In the genomic region with DNA sequence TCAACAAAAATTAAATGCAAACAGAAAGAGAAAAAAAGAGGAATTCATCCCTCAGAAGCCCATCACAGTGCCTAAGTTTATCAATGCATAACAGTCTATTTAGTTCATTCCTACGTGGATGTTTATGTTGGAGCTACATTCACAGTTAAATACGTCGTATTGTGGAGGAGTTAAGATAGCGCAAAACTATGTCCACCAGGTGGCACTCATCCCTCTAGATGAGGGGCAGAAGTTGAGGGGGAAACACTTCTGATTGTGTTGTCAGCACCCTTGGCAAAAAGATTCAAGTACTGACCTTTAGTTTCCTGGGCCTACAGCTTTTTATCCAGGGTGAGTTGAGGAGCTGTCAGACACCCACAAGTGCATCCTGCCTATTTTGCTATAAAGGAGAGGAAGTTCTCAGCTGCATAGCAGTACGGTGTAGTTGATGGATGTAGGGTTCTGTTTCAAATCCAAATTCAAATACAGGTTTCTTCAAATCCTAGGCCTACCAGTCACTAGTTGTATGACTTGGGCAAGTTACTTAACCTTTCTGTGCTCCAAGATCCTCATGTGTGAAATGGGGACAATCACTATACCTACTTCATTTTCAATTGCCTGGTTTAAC, we compare ENCODE assay signal across 7 cellular contexts. TPM values are rescaled to one million over a fixed set of nuclear protein-coding genes. Genes with fewer than 3 reads are reported as not detected.
DNase-seq lines count a peak whose midpoint lies in the region; TF ChIP-seq lines count a peak whose summit lies in the region.

No MANE protein-coding gene starts in this region.

- no peak overlapping the region for H4K8ac ChIP-seq in neuronal stem cell (ENCODE audit: low read depth, low read length)

- no peak overlapping the region for H3K27ac ChIP-seq in HEK293 (ENCODE audit: extremely low read depth, low read depth, low read length)
- no peak overlapping the region for H3K27ac ChIP-seq in neuronal stem cell (replicated peaks; ENCODE audit: low read length)

- no peak overlapping the region for H3K14ac ChIP-seq in neuronal stem cell (ENCODE audit: low read length)

- CTCF ChIA-PET in HEK293 (lab: Yijun Ruan, JAX) = interaction anchor here (0.5 to 5.7 kb wide), 51 partner anchors 9 to 648 kb away, joined by 3 to 38 read pairs (median 3); no protein-coding TSS in a partner anchor
- CTCF ChIA-PET in activated CD4-positive, alpha-beta T cell treated with anti-CD3 and anti-CD28 coated beads, Interleukin-2, amount 10 ng/mL, durations not matched to agents 7 days and 5 days (lab: Charles Lee) = interaction anchor here (0.6 to 2.8 kb wide), 10 partner anchors 9 to 334 kb away, joined by 3 to 10 read pairs (median 3); no protein-coding TSS in a partner anchor

- no peak overlapping the region for H3K9ac ChIP-seq in neuronal stem cell (ENCODE audit: low read depth, low read length, poor library complexity)

- no peaks in the 10 kb centered on the region for H3K36me3 Mint-ChIP-seq in activated CD4-positive, alpha-beta T cell treated with anti-CD3 and anti-CD28 coated beads, Interleukin-2, amount 10 ng/mL, durations not matched to agents 7 days and 5 days (ENCODE audit: low read depth)

- H3K9me3 ChIP-seq in HEK293 (ENCODE audit: control insufficient read depth, insufficient read depth, low read depth, low read length) (no peaks in the 10 kb centered on the region), neuronal stem cell (replicated peaks in 1 of 2; ENCODE audit: control insufficient read depth in 2 of 2, insufficient read depth in 1 of 2, low read depth in 1 of 2, low read length in 2 of 2) (no peaks in the 10 kb centered on the region)

- H3K4me3 Mint-ChIP-seq in activated CD4-positive, alpha-beta T cell treated with anti-CD3 and anti-CD28 coated beads, Interleukin-2, amount 10 ng/mL, durations not matched to agents 7 days and 5 days = no peak overlapping the region

- POLR2A ChIA-PET in HEK293 (lab: Yijun Ruan, JAX) = interaction anchor here (1.3 kb wide), 1 partner anchor 28 kb away, joined by 6 read pairs; no protein-coding TSS in a partner anchor
- POLR2A ChIA-PET in activated CD4-positive, alpha-beta T cell treated with anti-CD3 and anti-CD28 coated beads, Interleukin-2, amount 10 ng/mL, durations not matched to agents 7 days and 5 days (lab: Charles Lee) = no interaction called here

- H3K18ac ChIP-seq in neuronal stem cell (ENCODE audit: low read length) = no peak overlapping the region

- no CpG with 5 or more reads among the region's 5 CpGs for WGBS in neuronal stem cell (ENCODE audit: extremely low coverage in 2 of 2, insufficient read length in 2 of 2, insufficient replicate concordance in 1 of 2), 2 donors

- no peak overlapping the region for H3K27ac Mint-ChIP-seq in activated CD4-positive, alpha-beta T cell treated with anti-CD3 and anti-CD28 coated beads, Interleukin-2, amount 10 ng/mL, durations not matched to agents 7 days and 5 days

- no peak overlapping the region for H3K4ac ChIP-seq in neuronal stem cell (ENCODE audit: low read length)

- no peak overlapping the region for H2AK5ac ChIP-seq in neuronal stem cell (ENCODE audit: low read depth, low read length)

- H3K79me1 ChIP-seq in neuronal stem cell (ENCODE audit: low read depth, low read length) = no peaks in the 10 kb centered on the region

- no peak overlapping the region for H2BK120ac ChIP-seq in neuronal stem cell (ENCODE audit: low read depth, low read length)

- no peak overlapping the region for H2BK5ac ChIP-seq in neuronal stem cell (ENCODE audit: low read length)

- H3K4me3 ChIP-seq in GM12864 (ENCODE audit: low read depth, low read length) = no peak overlapping the region
- no peak overlapping the region for H3K4me3 ChIP-seq in HEK293 (ENCODE audit: low read depth, low read length)
- no peak overlapping the region for H3K4me3 ChIP-seq in neuronal stem cell (ENCODE audit: low read length in 2 of 2)

- H2BK12ac ChIP-seq in neuronal stem cell (ENCODE audit: low read length) = no peak overlapping the region

- DNase-seq in GM12864 (ENCODE audit: low read depth) (no peak), NCI-H2081 (lab: John Stamatoyannopoulos, UW) (peak; percentile 29 to 35), fibroblast of the conjunctiva (ENCODE audit: low read depth) (peak; percentile 57), neuronal stem cell (ENCODE audit: low spot score) (peak; percentile 71), T-helper 9 cell (no peak)
- peak; percentile 27 for DNase-seq in activated CD4-positive, alpha-beta T cell treated with anti-CD3 and anti-CD28 coated beads, Interleukin-2, amount 10 ng/mL, durations not matched to agents 7 days and 5 days

- no peak overlapping the region for H4K91ac ChIP-seq in neuronal stem cell (ENCODE audit: low read depth, low read length, poor library complexity)

- H2BK15ac ChIP-seq in neuronal stem cell (ENCODE audit: low read length) = no peak overlapping the region

- no peaks in the 10 kb centered on the region for H3K27me3 ChIP-seq in neuronal stem cell (ENCODE audit: control insufficient read depth in 3 of 3, insufficient read depth in 3 of 3, low read depth in 1 of 3, low read length in 3 of 3)

- H3K36me3 ChIP-seq in HEK293 (ENCODE audit: control insufficient read depth in 2 of 2, insufficient read depth in 1 of 2, low read length in 2 of 2) (no peaks in the 10 kb centered on the region), neuronal stem cell (replicated peaks in 1 of 2; ENCODE audit: control insufficient read depth in 2 of 2, insufficient read depth in 2 of 2, low read length in 2 of 2) (no peaks in the 10 kb centered on the region)

- H3K4me2 ChIP-seq in neuronal stem cell (ENCODE audit: insufficient read depth, low read length, poor library complexity, severe bottlenecking) = no peak overlapping the region

- H3K4me1 Mint-ChIP-seq in activated CD4-positive, alpha-beta T cell treated with anti-CD3 and anti-CD28 coated beads, Interleukin-2, amount 10 ng/mL, durations not matched to agents 7 days and 5 days = peaks cover 17% of the 10 kb centered on the region

- no peak overlapping the region for H2AFZ ChIP-seq in neuronal stem cell (ENCODE audit: low read length)

- H3K9me3 Mint-ChIP-seq in activated CD4-positive, alpha-beta T cell treated with anti-CD3 and anti-CD28 coated beads, Interleukin-2, amount 10 ng/mL, durations not matched to agents 7 days and 5 days = peaks cover 14% of the 10 kb centered on the region

- H3K23ac ChIP-seq in neuronal stem cell (ENCODE audit: low read depth, low read length, poor library complexity) = no peak overlapping the region

- TF ChIP-seq CTCF in GM12864 (IDR thresholded peaks at IDR 0.05; ENCODE audit: low read depth, low read length, missing control alignments) (peak; percentile 69), HEK293 (tag by site-specific recombination; IDR thresholded peaks at IDR 0.05) (peak; percentile 73)

- H3K4me1 ChIP-seq in HEK293 (ENCODE audit: control insufficient read depth, insufficient read depth, low read length) (no peaks in the 10 kb centered on the region), neuronal stem cell (ENCODE audit: control insufficient read depth in 2 of 2, insufficient read depth in 1 of 2, low read depth in 1 of 2, low read length in 2 of 2) (no peaks in the 10 kb centered on the region)

- no peaks in the 10 kb centered on the region for H3K27me3 Mint-ChIP-seq in activated CD4-positive, alpha-beta T cell treated with anti-CD3 and anti-CD28 coated beads, Interleukin-2, amount 10 ng/mL, durations not matched to agents 7 days and 5 days

TF ChIP-seq in HEK293, 187 proteins besides CTCF, POLR2A, EP300 and RAD21:
- TF ChIP-seq ZNF768 (tag by site-specific recombination; IDR thresholded peaks at IDR 0.05) (no peak), ZNF175 (tag by site-specific recombination; IDR thresholded peaks at IDR 0.05) (no peak), ZSCAN30 (tag by site-specific recombination; IDR thresholded peaks at IDR 0.05) (peak; percentile 60; the same call in 1 of the 2 replicates), ZNF654 (tag by site-specific recombination; IDR thresholded peaks at IDR 0.05; ENCODE audit: low read depth) (peak; percentile 81), TSHZ1 (tag by site-specific recombination; IDR thresholded peaks at IDR 0.05; ENCODE audit: borderline replicate concordance) (no peak), ZNF660 (tag by site-specific recombination; IDR thresholded peaks at IDR 0.05) (peak; percentile 44; the same call in 1 of the 2 replicates), ZNF302 (tag by site-specific recombination; IDR thresholded peaks at IDR 0.05; ENCODE audit: low read depth) (no peak), ZNF510 (tag by site-specific recombination; IDR thresholded peaks at IDR 0.05; ENCODE audit: insufficient replicate concordance) (no peak), ZNF311 (tag by site-specific recombination; IDR thresholded peaks at IDR 0.05; ENCODE audit: borderline replicate concordance) (no peak)

RNA-seq across cellular contexts. Expression of gene MYO1B, which starts 26.8 kb away (rescaled TPM):
- under 1 TPM; 0.74 to 0.98 TPM for total RNA-seq in activated CD4-positive, alpha-beta T cell treated with anti-CD3 and anti-CD28 coated beads, Interleukin-2, amount 10 ng/mL, durations not matched to agents 7 days and 5 days
- polyA plus RNA-seq in neuronal stem cell (2013, experiment 1 of 2) = 29.8 TPM
- 29.7 TPM for polyA plus RNA-seq in neuronal stem cell (2013, experiment 2 of 2)

Comparison
In these comparisons a context has a peak if more than half of its experiments do, and no peak if none do; other contexts are left out.
1. DNase-seq: peak in NCI-H2081 (2 of 2), activated CD4-positive, alpha-beta T cell treated with anti-CD3 and anti-CD28 coated beads, Interleukin-2, amount 10 ng/mL, durations not matched to agents 7 days and 5 days (single experiment), fibroblast of the conjunctiva (single experiment) and neuronal stem cell (single experiment); none in GM12864 (single experiment) and T-helper 9 cell (single experiment).